In the genomic region with DNA sequence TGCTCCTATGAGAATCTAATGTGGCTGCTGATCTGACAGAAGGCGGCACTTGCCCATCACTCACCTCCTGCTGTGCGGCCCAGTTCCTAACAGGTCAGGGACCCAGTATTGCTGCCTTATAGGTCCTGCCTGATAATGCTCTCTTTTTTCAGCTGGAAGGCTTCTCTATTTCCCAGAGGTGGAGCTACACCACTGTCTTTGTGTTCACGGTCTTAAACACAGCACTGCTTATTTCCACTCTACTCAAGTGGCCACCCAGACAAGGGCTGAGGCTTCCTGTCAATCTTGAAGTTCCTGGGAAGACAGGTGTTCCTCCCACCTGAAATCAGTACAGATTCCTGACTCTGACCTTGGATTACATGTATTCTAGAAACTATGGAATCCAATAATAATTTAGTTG, we compare ENCODE assay signal across 14 cellular contexts.
"Had no signal": no experiment of that assay in that cellular context is flagged by ENCODE, and none has a peak within 500 bp of the region (broad histone marks: within the 10 kb centered on the region; RNA-seq: fewer than 3 reads in every experiment).

No MANE protein-coding gene starts in this region.

- H3K27me3 ChIP-seq: gastroesophageal sphincter, heart right ventricle, ovary, sigmoid colon had no signal

- H3K27ac Mint-ChIP-seq: activated B cell treated with CpG ODN at 0.5 μM for 24 hours; activated T-helper 1 cell treated with anti-CD3 and anti-CD28 coated beads, Interleukin-12 subunit alpha, Interleukin-12 subunit beta, Interleukin-2, Interleukin-4 antibody, amounts not matched to agents 30 ng/mL and 10 ng/mL and 1 ng/mL, durations not matched to agents 14 hours and 24 hours and 36 hours had no signal

- H3K27ac ChIP-seq: gastroesophageal sphincter, heart right ventricle, ovary, sigmoid colon had no signal

- H3K36me3 ChIP-seq: gastroesophageal sphincter, heart right ventricle, ovary, sigmoid colon had no signal

- DNase-seq: activated B cell treated with CpG ODN at 0.5 μM for 24 hours; activated CD4-positive, alpha-beta T cell treated with anti-CD3 and anti-CD28 coated beads for 48 hours; activated CD8-positive, alpha-beta memory T cell treated with anti-CD3 and anti-CD28 coated beads, Interleukin-2, amount 50 U/mL, for 48 hours; activated naive CD8-positive, alpha-beta T cell treated with anti-CD3 and anti-CD28 coated beads, Interleukin-2, amount 10 ng/mL, durations not matched to agents 7 days and 5 days; anterior cingulate cortex; effector CD8-positive, alpha-beta T cell; heart right ventricle; ovary; sigmoid colon; stimulated activated CD4-positive, alpha-beta T cell treated with anti-CD3 and anti-CD28 coated beads, Interleukin-1b, Interleukin-23, amount 100 ng/mL, for 48 hours; SW 1271 had no signal

- H3K9me3 ChIP-seq: ovary, sigmoid colon had no signal

- H3K9me3 Mint-ChIP-seq: activated naive CD8-positive, alpha-beta T cell treated with anti-CD3 and anti-CD28 coated beads, Interleukin-2, amount 10 ng/mL, durations not matched to agents 7 days and 5 days; T-helper 2 cell treated with Interferon-gamma antibody and Interleukin-4, amounts not matched to agents 5 μg/mL and 100 μg/mL, for 36 hours had no signal

- H3K4me3 ChIP-seq: gastroesophageal sphincter, heart right ventricle, ovary, sigmoid colon had no signal

- H3K27me3 Mint-ChIP-seq: activated B cell treated with CpG ODN at 0.5 μM for 24 hours; activated naive CD8-positive, alpha-beta T cell treated with anti-CD3 and anti-CD28 coated beads, Interleukin-2, amount 10 ng/mL, durations not matched to agents 7 days and 5 days had no signal

- ATAC-seq: gastroesophageal sphincter, heart right ventricle had no signal

- H3K4me3 Mint-ChIP-seq: activated B cell treated with CpG ODN at 0.5 μM for 24 hours; activated T-helper 1 cell treated with anti-CD3 and anti-CD28 coated beads, Interleukin-12 subunit alpha, Interleukin-12 subunit beta, Interleukin-2, Interleukin-4 antibody, amounts not matched to agents 30 ng/mL and 10 ng/mL and 1 ng/mL, durations not matched to agents 14 hours and 24 hours and 36 hours; T-helper 2 cell treated with Interferon-gamma antibody and Interleukin-4, amounts not matched to agents 5 μg/mL and 100 μg/mL, for 36 hours had no signal
